In the genomic region with DNA sequence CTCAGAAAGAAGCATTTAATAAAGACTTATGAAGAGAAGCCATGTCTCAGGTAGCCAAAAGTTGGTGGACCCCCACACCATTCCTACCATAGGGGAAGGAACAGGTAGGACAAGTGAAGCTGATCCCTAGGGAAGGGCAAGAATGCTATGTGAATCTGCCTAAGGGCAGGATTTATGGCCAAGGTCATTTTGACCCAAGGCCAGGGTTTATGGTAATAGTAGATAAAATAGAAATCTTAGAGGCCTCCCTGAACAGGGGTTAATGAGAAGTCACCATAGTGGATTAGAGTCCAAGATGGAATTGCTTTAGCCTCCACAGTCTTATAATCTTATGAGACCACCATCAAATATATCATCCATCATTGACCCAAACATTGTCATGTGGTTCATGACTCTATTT, we compare ENCODE assay signal across 15 cellular contexts.
"Had no signal": no experiment of that assay in that cellular context is flagged by ENCODE, and none has a peak within 500 bp of the region (broad histone marks: within the 10 kb centered on the region; RNA-seq: fewer than 3 reads in every experiment).

No MANE protein-coding gene starts in this region.

- H3K4me1 ChIP-seq: ascending aorta, tibial artery, vagina had no signal

- H2AFZ ChIP-seq: hepatocyte had no signal

- H3K27ac ChIP-seq: ascending aorta, epithelial cell of prostate, hepatocyte, neutrophil, tibial artery, vagina had no signal

- H3K27ac Mint-ChIP-seq: activated naive CD8-positive, alpha-beta T cell treated with anti-CD3 and anti-CD28 coated beads, Interleukin-2, amount 50 U/mL, for 24 hours had no signal

- H3K27me3 Mint-ChIP-seq: activated naive CD8-positive, alpha-beta T cell treated with anti-CD3 and anti-CD28 coated beads, Interleukin-2, amount 50 U/mL, for 24 hours had no signal

- H3K4me3 ChIP-seq: ascending aorta, hepatocyte, skin epidermis, tibial artery, vagina had no signal

- H3K79me2 ChIP-seq: hepatocyte had no signal

- H3K27me3 ChIP-seq: ascending aorta, hepatocyte, tibial artery, vagina had no signal

- H3K4me3 Mint-ChIP-seq: activated naive CD8-positive, alpha-beta T cell treated with anti-CD3 and anti-CD28 coated beads, Interleukin-2, amount 50 U/mL, for 24 hours had no signal

- H3K9me3 ChIP-seq: ascending aorta, vagina had no signal

- FAIRE-seq: bronchial epithelial cell, TTC549 had no signal

- H3K4me2 ChIP-seq: hepatocyte had no signal

- ATAC-seq: activated naive CD8-positive, alpha-beta T cell treated with anti-CD3 and anti-CD28 coated beads, Interleukin-2, amount 50 U/mL, for 24 hours; activated T-cell treated with anti-CD3 and anti-CD28 coated beads, Interleukin-2, amount 50 U/mL, for 72 hours had no signal

- DNase-seq: activated CD4-positive, alpha-beta T cell treated with anti-CD3 and anti-CD28 coated beads, Interleukin-2, amount 50 U/mL, for 4 hours; activated CD4-positive, CD25-positive, alpha-beta regulatory T cell; activated CD8-positive, alpha-beta memory T cell treated with anti-CD3 and anti-CD28 coated beads, Interleukin-2, amount 50 U/mL, for 4 hours; activated naive CD8-positive, alpha-beta T cell treated with anti-CD3 and anti-CD28 coated beads, Interleukin-2, amount 50 U/mL, for 24 hours; activated T-cell treated with anti-CD3 and anti-CD28 coated beads, Interleukin-2, amount 50 U/mL, for 72 hours; kidney glomerular epithelial cell had no signal

- H3K36me3 ChIP-seq: ascending aorta, neutrophil, tibial artery, vagina had no signal
